Comparison of ENCODE assay signal across 1 cellular context in the genomic region with DNA sequence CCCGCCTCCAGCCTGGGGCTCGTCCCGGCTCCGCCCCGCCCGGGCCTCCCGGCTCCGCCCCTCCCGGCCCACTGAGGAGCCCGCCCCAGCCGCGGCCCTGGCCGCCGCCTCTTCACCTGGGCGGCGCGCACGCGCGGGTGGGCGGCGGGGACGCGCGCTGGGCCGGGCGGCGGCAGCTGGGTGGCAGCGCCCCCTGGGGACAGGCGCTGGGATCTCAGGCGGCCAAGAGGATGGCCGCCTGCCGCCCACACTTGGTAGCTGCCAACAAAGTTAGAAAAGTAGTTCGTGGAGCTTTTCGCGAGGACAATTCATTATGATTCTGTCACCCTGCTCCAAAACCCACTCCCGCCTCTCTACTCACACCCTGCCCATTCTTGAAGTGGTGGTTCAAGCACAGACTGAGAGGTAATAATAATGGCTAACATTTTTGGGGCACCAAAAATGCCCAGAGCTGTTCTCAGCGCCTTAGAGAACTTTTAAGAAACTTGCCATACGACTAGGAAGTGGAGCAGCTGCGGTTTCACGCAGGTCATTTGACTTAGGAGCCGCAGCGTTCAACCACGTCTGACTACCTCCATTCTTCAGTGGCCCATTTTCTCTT.
A peak's percentile ranks its signal among the peaks of the same experiment; 100 is the strongest.
TF ChIP-seq lines count a peak whose summit lies in the region.

No MANE protein-coding gene starts in this region.

TF ChIP-seq in GM12878, 131 proteins besides CTCF, POLR2A, EP300 and RAD21 (continued from another document):
- TF ChIP-seq, protein P1, sequence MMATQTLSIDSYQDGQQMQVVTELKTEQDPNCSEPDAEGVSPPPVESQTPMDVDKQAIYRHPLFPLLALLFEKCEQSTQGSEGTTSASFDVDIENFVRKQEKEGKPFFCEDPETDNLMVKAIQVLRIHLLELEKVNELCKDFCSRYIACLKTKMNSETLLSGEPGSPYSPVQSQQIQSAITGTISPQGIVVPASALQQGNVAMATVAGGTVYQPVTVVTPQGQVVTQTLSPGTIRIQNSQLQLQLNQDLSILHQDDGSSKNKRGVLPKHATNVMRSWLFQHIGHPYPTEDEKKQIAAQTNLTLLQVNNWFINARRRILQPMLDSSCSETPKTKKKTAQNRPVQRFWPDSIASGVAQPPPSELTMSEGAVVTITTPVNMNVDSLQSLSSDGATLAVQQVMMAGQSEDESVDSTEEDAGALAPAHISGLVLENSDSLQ (IDR thresholded peaks at IDR 0.05) = 0 out of 2 replicates have a peak, but pooled peaks have one; percentile 40
